ENCODE assay signal across 1 cellular context in the genomic region with DNA sequence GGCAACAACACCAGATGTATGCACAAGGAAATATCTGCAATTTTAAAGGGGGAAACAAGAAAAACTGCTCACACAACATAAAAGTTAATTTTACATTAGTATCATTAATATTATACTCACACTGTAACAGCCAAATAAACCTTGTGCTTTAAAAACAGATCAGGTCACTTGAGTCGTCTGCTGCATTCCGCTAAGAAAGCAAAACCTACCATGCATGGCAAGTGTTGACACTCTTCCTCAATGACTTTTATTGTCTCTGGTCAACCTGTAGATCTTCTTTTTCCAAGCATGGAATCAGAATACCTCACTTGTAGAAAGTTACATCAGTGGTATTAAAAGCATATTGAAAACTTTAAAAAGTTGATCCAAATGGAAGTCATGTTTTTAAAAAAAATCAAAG.
TF ChIP-seq lines count a peak whose summit lies in the region.

No MANE protein-coding gene starts in this region.

TF ChIP-seq in WTC11, 78 proteins besides CTCF, POLR2A, EP300 and RAD21 (continued from another document):
- TF ChIP-seq, protein P1, sequence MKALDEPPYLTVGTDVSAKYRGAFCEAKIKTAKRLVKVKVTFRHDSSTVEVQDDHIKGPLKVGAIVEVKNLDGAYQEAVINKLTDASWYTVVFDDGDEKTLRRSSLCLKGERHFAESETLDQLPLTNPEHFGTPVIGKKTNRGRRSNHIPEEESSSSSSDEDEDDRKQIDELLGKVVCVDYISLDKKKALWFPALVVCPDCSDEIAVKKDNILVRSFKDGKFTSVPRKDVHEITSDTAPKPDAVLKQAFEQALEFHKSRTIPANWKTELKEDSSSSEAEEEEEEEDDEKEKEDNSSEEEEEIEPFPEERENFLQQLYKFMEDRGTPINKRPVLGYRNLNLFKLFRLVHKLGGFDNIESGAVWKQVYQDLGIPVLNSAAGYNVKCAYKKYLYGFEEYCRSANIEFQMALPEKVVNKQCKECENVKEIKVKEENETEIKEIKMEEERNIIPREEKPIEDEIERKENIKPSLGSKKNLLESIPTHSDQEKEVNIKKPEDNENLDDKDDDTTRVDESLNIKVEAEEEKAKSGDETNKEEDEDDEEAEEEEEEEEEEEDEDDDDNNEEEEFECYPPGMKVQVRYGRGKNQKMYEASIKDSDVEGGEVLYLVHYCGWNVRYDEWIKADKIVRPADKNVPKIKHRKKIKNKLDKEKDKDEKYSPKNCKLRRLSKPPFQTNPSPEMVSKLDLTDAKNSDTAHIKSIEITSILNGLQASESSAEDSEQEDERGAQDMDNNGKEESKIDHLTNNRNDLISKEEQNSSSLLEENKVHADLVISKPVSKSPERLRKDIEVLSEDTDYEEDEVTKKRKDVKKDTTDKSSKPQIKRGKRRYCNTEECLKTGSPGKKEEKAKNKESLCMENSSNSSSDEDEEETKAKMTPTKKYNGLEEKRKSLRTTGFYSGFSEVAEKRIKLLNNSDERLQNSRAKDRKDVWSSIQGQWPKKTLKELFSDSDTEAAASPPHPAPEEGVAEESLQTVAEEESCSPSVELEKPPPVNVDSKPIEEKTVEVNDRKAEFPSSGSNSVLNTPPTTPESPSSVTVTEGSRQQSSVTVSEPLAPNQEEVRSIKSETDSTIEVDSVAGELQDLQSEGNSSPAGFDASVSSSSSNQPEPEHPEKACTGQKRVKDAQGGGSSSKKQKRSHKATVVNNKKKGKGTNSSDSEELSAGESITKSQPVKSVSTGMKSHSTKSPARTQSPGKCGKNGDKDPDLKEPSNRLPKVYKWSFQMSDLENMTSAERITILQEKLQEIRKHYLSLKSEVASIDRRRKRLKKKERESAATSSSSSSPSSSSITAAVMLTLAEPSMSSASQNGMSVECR (CRISPR knock-in tag; IDR thresholded peaks at IDR 0.05; ENCODE audit: borderline replicate concordance), result no peak
- TF ChIP-seq, protein P2, sequence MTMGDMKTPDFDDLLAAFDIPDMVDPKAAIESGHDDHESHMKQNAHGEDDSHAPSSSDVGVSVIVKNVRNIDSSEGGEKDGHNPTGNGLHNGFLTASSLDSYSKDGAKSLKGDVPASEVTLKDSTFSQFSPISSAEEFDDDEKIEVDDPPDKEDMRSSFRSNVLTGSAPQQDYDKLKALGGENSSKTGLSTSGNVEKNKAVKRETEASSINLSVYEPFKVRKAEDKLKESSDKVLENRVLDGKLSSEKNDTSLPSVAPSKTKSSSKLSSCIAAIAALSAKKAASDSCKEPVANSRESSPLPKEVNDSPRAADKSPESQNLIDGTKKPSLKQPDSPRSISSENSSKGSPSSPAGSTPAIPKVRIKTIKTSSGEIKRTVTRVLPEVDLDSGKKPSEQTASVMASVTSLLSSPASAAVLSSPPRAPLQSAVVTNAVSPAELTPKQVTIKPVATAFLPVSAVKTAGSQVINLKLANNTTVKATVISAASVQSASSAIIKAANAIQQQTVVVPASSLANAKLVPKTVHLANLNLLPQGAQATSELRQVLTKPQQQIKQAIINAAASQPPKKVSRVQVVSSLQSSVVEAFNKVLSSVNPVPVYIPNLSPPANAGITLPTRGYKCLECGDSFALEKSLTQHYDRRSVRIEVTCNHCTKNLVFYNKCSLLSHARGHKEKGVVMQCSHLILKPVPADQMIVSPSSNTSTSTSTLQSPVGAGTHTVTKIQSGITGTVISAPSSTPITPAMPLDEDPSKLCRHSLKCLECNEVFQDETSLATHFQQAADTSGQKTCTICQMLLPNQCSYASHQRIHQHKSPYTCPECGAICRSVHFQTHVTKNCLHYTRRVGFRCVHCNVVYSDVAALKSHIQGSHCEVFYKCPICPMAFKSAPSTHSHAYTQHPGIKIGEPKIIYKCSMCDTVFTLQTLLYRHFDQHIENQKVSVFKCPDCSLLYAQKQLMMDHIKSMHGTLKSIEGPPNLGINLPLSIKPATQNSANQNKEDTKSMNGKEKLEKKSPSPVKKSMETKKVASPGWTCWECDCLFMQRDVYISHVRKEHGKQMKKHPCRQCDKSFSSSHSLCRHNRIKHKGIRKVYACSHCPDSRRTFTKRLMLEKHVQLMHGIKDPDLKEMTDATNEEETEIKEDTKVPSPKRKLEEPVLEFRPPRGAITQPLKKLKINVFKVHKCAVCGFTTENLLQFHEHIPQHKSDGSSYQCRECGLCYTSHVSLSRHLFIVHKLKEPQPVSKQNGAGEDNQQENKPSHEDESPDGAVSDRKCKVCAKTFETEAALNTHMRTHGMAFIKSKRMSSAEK (CRISPR knock-in tag; IDR thresholded peaks at IDR 0.05; ENCODE audit: borderline replicate concordance), result no peak
- TF ChIP-seq GABPB1 (CRISPR knock-in tag; IDR thresholded peaks at IDR 0.05), result no peak
